Comparison of ENCODE assay signal across 18 cellular contexts in the genomic region with DNA sequence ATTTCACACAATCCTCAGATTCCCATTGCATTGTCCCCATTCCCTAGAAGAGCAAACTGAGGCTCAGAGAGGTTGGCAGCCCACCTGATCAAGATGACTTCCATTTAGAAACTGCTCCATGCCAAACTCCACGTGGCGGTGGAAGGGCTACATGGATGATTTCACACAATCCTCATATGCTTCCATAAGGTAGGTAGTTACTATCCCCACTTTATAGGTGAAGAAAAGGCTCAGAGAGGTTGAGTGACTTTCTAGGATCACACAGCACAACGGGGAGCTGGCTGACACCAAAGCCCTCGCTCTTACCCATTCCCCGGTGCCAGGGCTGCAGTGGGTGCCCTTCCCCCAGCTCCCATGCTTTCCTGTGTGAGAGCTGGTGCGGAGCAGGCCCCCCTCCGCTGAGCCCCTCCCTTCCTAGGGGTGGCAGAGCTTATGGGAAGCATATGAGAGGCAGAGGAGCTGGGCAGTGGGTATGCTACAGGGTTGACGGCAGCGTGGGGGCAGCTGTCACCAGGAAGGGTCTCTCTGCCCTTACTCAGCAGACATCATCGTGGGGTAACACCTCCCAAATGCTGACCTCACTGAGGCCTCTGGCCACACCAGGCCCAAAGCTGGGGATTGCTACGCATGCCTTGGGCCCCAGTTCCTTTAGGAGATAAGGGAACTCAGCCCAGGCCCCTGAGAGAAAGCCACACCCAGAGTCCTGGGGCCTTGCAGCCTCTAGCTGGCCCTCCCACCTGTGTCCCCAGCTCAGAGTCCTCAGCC. TPM values are rescaled to one million over a fixed set of nuclear protein-coding genes. Genes with fewer than 3 reads are reported as not detected.
DNase-seq lines count a peak whose midpoint lies in the region; ATAC-seq and TF ChIP-seq lines count a peak whose summit lies in the region.
"Had no signal": no experiment of that assay in that cellular context is flagged by ENCODE, and none has a peak within 500 bp of the region (broad histone marks: within the 10 kb centered on the region; RNA-seq: fewer than 3 reads in every experiment).

No MANE protein-coding gene starts in this region.

- ATAC-seq in Right ventricle myocardium superior (ENCODE audit: poor library complexity) (peak; percentile 14), heart left ventricle (no peak), RWPE2 (ENCODE audit: low read depth) (peak; percentile 4; the same call in 2 of the 3 replicates)

- H3K36me3 ChIP-seq in heart left ventricle: no peaks in the 10 kb centered on the region
- peaks cover 14% of the 10 kb centered on the region; the same call in 1 of the 2 replicates for H3K36me3 ChIP-seq in RWPE2 (ENCODE audit: low read depth)
- H3K36me3 ChIP-seq: BLaER1 treated with 17β-estradiol and CSF1 and Interleukin-3, amounts not matched to agents 10 nM and 100 nM; HAP-1 had no signal

- H3K4me1 Mint-ChIP-seq in CD14-positive monocyte: peaks cover 12% of the 10 kb centered on the region
- H3K4me1 Mint-ChIP-seq: CD4-positive, alpha-beta memory T cell had no signal

- peaks cover 0 to 2% (median 0%) of the 10 kb centered on the region in 12 donors for H3K9me3 ChIP-seq in heart left ventricle
- H3K9me3 ChIP-seq in RWPE2 (ENCODE audit: severe bottlenecking): no peaks in the 10 kb centered on the region
- H3K9me3 ChIP-seq: BLaER1 treated with 17β-estradiol and CSF1 and Interleukin-3, amounts not matched to agents 10 nM and 100 nM; HAP-1 had no signal

- H3K4me1 ChIP-seq in heart left ventricle: peaks cover 0 to 6% (median 0%) of the 10 kb centered on the region in 12 donors
- H3K4me1 ChIP-seq in RWPE2 (ENCODE audit: insufficient read depth, poor library complexity, severe bottlenecking): peaks cover 22% of the 10 kb centered on the region
- H3K4me1 ChIP-seq: HAP-1 had no signal

- intact Hi-C loops in Right ventricle myocardium superior (cut with DNase I) (no loop called here), heart left ventricle (cut with DNase I) (no loop called here), CD14-positive monocyte (cut with micrococcal nuclease) (no loop called here)

- 80 to 89% (median 85%) methylated on average over 8 to 11 of the region's 11 CpGs for WGBS in heart left ventricle, 4 donors

- TF ChIP-seq CTCF in heart left ventricle (IDR thresholded peaks at IDR 0.05) (no peak), RWPE2 (IDR thresholded peaks at IDR 0.05; ENCODE audit: poor library complexity, severe bottlenecking) (no peak), CD14-positive monocyte (IDR thresholded peaks at IDR 0.05) (no peak)

- peaks cover 3% of the 10 kb centered on the region in 2 donors for H3K36me3 Mint-ChIP-seq in CD14-positive monocyte
- H3K36me3 Mint-ChIP-seq: CD4-positive, alpha-beta memory T cell had no signal

- DNase-seq in Right ventricle myocardium superior (no peak), heart left ventricle (no peak), CD1c-positive myeloid dendritic cell (ENCODE audit: extremely low spot score) (peak; percentile 35), RWPE2 (ENCODE audit: low spot score) (no peak), erythroblast (lab: John Stamatoyannopoulos, UW) (peak; percentile 67 to 68), NCI-H2171 treated with DMSO at 0.1 percent for 48 hours (lab: John Stamatoyannopoulos, UW) (no peak), CD14-positive monocyte (ENCODE audit: low spot score) (no peak), NCI-H128 (lab: John Stamatoyannopoulos, UW; ENCODE audit: unreplicated experiment) (no peak)
- DNase-seq: AML-193; CD4-positive, alpha-beta memory T cell; COR-L47; DND-41; GDM1 had no signal

- no peak for TF ChIP-seq POLR2A in heart left ventricle (IDR thresholded peaks at IDR 0.05)
- TF ChIP-seq POLR2A in erythroblast (IDR thresholded peaks at IDR 0.05; ENCODE audit: low read length): no peak

- H3K27me3 ChIP-seq in heart left ventricle: peaks cover 0 to 33% (median 0%) of the 10 kb centered on the region in 9 donors
- no peaks in the 10 kb centered on the region for H3K27me3 ChIP-seq in RWPE2 (ENCODE audit: insufficient read depth, poor library complexity, severe bottlenecking)
- H3K27me3 ChIP-seq: BLaER1 treated with 17β-estradiol and CSF1 and Interleukin-3, amounts not matched to agents 10 nM and 100 nM had no signal

- peaks cover 6 to 15% (median 10%) of the 10 kb centered on the region in 3 donors for H3K27me3 Mint-ChIP-seq in CD14-positive monocyte (ENCODE audit: low read depth in 3 of 3)

- H3K4me3 ChIP-seq in heart left ventricle (no peak overlapping the region), RWPE2 (ENCODE audit: severe bottlenecking) (no peak overlapping the region)
- H3K4me3 ChIP-seq: BLaER1 treated with 17β-estradiol and CSF1 and Interleukin-3, amounts not matched to agents 10 nM and 100 nM; HAP-1 had no signal

- peak overlapping the region in 1 of 2 donors; percentile 10 for H3K4me3 Mint-ChIP-seq in CD14-positive monocyte
- H3K4me3 Mint-ChIP-seq: CD4-positive, alpha-beta memory T cell; HFFc6 had no signal

- peaks cover 0 to 9% (median 3%) of the 10 kb centered on the region in 7 donors for H3K9me3 Mint-ChIP-seq in CD14-positive monocyte
- H3K9me3 Mint-ChIP-seq: HFFc6 had no signal

- H3K27ac ChIP-seq in heart left ventricle (no peak overlapping the region), RWPE2 (ENCODE audit: poor library complexity, severe bottlenecking) (no peak overlapping the region)
- H3K27ac ChIP-seq: 22Rv1; BLaER1 treated with 17β-estradiol and CSF1 and Interleukin-3, amounts not matched to agents 10 nM and 100 nM; HL-60 had no signal

- H3K27ac Mint-ChIP-seq in CD14-positive monocyte: no peak overlapping the region
- H3K27ac Mint-ChIP-seq: CD4-positive, alpha-beta memory T cell; HFFc6 had no signal

RNA-seq across cellular contexts. Expression of gene GINS2, which starts 9.9 kb away (rescaled TPM):
- total RNA-seq in Right ventricle myocardium superior: 0.81 TPM
- total RNA-seq in heart left ventricle: 1 to 10 TPM in 1 of 9 donors, under 1 TPM in 7, not detected in 1; 0.19 to 4.2 (median 0.56) TPM
- polyA plus RNA-seq in heart left ventricle: under 1 TPM; 0.15 to 0.36 TPM
- under 1 TPM in 1 of 2 donors, not detected in 1; 0.28 TPM for polyA plus RNA-seq in CD14-positive monocyte

RNA-seq across cellular contexts. Expression of gene C16orf74, which starts 52.3 kb away (rescaled TPM):
- total RNA-seq in Right ventricle myocardium superior (2.3 TPM), heart left ventricle (1 to 10 TPM; 1.0 to 4.1 (median 1.6) TPM)
- polyA plus RNA-seq in heart left ventricle (1 to 10 TPM in 1 of 2 donors, under 1 TPM in 1; 0.53 to 3.7 TPM), CD14-positive monocyte (10 to 100 TPM; 24.1 to 26.6 TPM)

Comparison
In these comparisons a context has a peak if more than half of its experiments do, and no peak if none do; other contexts are left out.
1. ATAC-seq: peak in Right ventricle myocardium superior (single experiment) and RWPE2 (single experiment); none in heart left ventricle (0 of 4).
2. DNase-seq: peak in CD1c-positive myeloid dendritic cell (single experiment) and erythroblast (2 of 2); none in Right ventricle myocardium superior (single experiment), heart left ventricle (0 of 5), RWPE2 (single experiment), NCI-H2171 treated with DMSO at 0.1 percent for 48 hours (single experiment), CD14-positive monocyte (single experiment) and NCI-H128 (single experiment).